In the genomic region with DNA sequence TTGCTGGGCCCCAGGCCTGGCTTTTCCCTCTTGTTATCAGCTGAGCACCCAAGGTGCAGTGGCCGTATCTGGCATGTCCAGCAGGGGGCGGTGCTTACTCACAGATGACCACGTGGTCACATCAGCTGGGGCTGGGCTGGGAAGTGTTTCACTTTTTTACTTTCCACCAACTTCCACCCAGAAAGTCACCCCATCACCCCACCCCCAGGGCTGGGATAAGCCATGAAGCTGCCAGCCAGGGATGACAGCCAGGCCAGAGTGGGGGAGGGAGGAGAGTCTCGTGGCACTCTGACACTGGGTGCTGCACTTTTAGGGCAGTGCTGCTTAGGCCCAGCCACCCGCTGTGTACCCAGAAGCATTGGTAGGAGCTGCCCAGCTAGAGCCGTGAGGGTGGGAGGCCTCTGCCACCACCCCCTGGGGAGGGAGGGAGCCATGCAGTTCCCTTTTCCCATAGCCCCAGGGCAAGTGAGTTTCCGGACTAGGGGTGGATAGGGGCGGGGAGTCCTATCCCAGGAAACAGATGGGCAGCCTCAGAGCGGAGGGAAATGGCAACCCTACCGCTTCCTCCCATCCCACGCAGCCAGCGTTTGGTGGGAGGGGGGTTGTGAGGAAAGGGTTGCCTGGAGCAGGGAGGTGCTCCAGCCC, we compare ENCODE assay signal across 8 cellular contexts. TPM values are rescaled to one million over a fixed set of nuclear protein-coding genes. Genes with fewer than 3 reads are reported as not detected.
DNase-seq lines count a peak whose midpoint lies in the region; ATAC-seq and TF ChIP-seq lines count a peak whose summit lies in the region.

No MANE protein-coding gene starts in this region.

- no peaks in the 10 kb centered on the region for H3K9me3 Mint-ChIP-seq in activated CD4-positive, alpha-beta T cell treated with anti-CD3 and anti-CD28 coated beads, Interleukin-2, amount 10 ng/mL, durations not matched to agents 24 days and 14 days
- H3K9me3 Mint-ChIP-seq in chondrocyte (ENCODE audit: low read depth) = no peaks in the 10 kb centered on the region

- peak; percentile 20 for DNase-seq in NCI-H524 treated with DMSO at 0.1 percent for 48 hours (lab: John Stamatoyannopoulos, UW)
- peak; percentile 97 for DNase-seq in activated CD4-positive, alpha-beta T cell treated with anti-CD3 and anti-CD28 coated beads, Interleukin-2, amount 10 ng/mL, durations not matched to agents 24 days and 14 days
- DNase-seq in chondrocyte (ENCODE audit: low spot score) = no peak
- peak; percentile 88 to 97 for DNase-seq in left colon
- peak; percentile 88 to 91 for DNase-seq in stimulated activated CD4-positive, alpha-beta T cell treated with anti-CD3 and anti-CD28 coated beads, Interleukin-1b, Interleukin-23, amount 100 ng/mL, for 4 hours (ENCODE audit: low read depth in 2 of 2)

- 0 out of 2 replicates have a peak, but pooled peaks cover 3% of the 10 kb centered on the region for H3F3A ChIP-seq in DOHH2 (ENCODE audit: control insufficient read depth, insufficient read depth)

- ATAC-seq in HG02870 (IDR thresholded peaks at IDR 0.05; ENCODE audit: unreplicated experiment) (peak; percentile 60), left colon (peak; percentile 80), GM18519 (IDR thresholded peaks at IDR 0.05; ENCODE audit: low FRiP score, unreplicated experiment) (no peak)

- peaks cover 33% of the 10 kb centered on the region for H3K36me3 ChIP-seq in DOHH2 (ENCODE audit: control insufficient read depth, low read length)

- H3K36me3 Mint-ChIP-seq in activated CD4-positive, alpha-beta T cell treated with anti-CD3 and anti-CD28 coated beads, Interleukin-2, amount 10 ng/mL, durations not matched to agents 24 days and 14 days (ENCODE audit: low read depth) = peaks cover 10% of the 10 kb centered on the region
- H3K36me3 Mint-ChIP-seq in chondrocyte (ENCODE audit: low read depth) = no peaks in the 10 kb centered on the region

- no peaks in the 10 kb centered on the region for H3K9me2 ChIP-seq in DOHH2 (replicated peaks; ENCODE audit: control insufficient read depth, low read length)

- 0 out of 2 replicates have a peak, but pooled peaks cover 6% of the 10 kb centered on the region for H4K20me1 ChIP-seq in DOHH2 (ENCODE audit: control insufficient read depth, insufficient read depth, low read depth, low read length)

- H3K79me2 ChIP-seq in DOHH2 (ENCODE audit: control insufficient read depth, low read length) = peaks cover 32% of the 10 kb centered on the region

- H3K27ac ChIP-seq in DOHH2 (ENCODE audit: low read depth, low read length) = no peak overlapping the region

- peak overlapping the region; percentile 26 for H3K4me3 Mint-ChIP-seq in activated CD4-positive, alpha-beta T cell treated with anti-CD3 and anti-CD28 coated beads, Interleukin-2, amount 10 ng/mL, durations not matched to agents 24 days and 14 days
- peak overlapping the region; percentile 49 for H3K4me3 Mint-ChIP-seq in chondrocyte (ENCODE audit: unreplicated experiment)

- H3K4me2 ChIP-seq in DOHH2 (ENCODE audit: low read length) = peak overlapping the region; percentile 40

- H3K27me3 Mint-ChIP-seq in activated CD4-positive, alpha-beta T cell treated with anti-CD3 and anti-CD28 coated beads, Interleukin-2, amount 10 ng/mL, durations not matched to agents 24 days and 14 days = no peaks in the 10 kb centered on the region
- H3K27me3 Mint-ChIP-seq in chondrocyte (ENCODE audit: low read depth) = no peaks in the 10 kb centered on the region

- intact Hi-C loops in activated CD4-positive, alpha-beta T cell treated with anti-CD3 and anti-CD28 coated beads, Interleukin-2, amount 10 ng/mL, durations not matched to agents 24 days and 14 days (cut with micrococcal nuclease) = loop anchor here (1.0 kb wide), 1 partner anchor 175 kb away; no protein-coding TSS in a partner anchor
- intact Hi-C loops in left colon (cut with DNase I, micrococcal nuclease) = loop anchor here (2.0 to 5.0 kb wide), 2 partner anchors 175 to 178 kb away; no protein-coding TSS in a partner anchor

- peaks cover 44% of the 10 kb centered on the region for H3K4me1 Mint-ChIP-seq in activated CD4-positive, alpha-beta T cell treated with anti-CD3 and anti-CD28 coated beads, Interleukin-2, amount 10 ng/mL, durations not matched to agents 24 days and 14 days
- H3K4me1 Mint-ChIP-seq in chondrocyte (ENCODE audit: low read depth) = peaks cover 54% of the 10 kb centered on the region

- no peaks in the 10 kb centered on the region for H3K27me3 ChIP-seq in DOHH2 (ENCODE audit: control insufficient read depth, low read length)

- H3K9me3 ChIP-seq in DOHH2 (ENCODE audit: control insufficient read depth, insufficient read depth, low read length) = no peaks in the 10 kb centered on the region

- peak; percentile 97 for TF ChIP-seq CTCF in DOHH2 (IDR thresholded peaks at IDR 0.05; ENCODE audit: low read depth, low read length, poor library complexity, severe bottlenecking)
- peak; percentile 95 for TF ChIP-seq CTCF in chondrocyte (IDR thresholded peaks at IDR 0.05)

- H3K27ac Mint-ChIP-seq in activated CD4-positive, alpha-beta T cell treated with anti-CD3 and anti-CD28 coated beads, Interleukin-2, amount 10 ng/mL, durations not matched to agents 24 days and 14 days = peak overlapping the region; percentile 76
- H3K27ac Mint-ChIP-seq in chondrocyte (ENCODE audit: unreplicated experiment) = peak overlapping the region; percentile 89

- no peak overlapping the region for H3K4me3 ChIP-seq in DOHH2 (ENCODE audit: low read length)

- H3K4me1 ChIP-seq in DOHH2 (ENCODE audit: control insufficient read depth, low read length) = peaks cover 24% of the 10 kb centered on the region

RNA-seq across cellular contexts. Expression of a gene that starts 6.1 kb away (rescaled TPM):
- total RNA-seq in activated CD4-positive, alpha-beta T cell treated with anti-CD3 and anti-CD28 coated beads, Interleukin-2, amount 10 ng/mL, durations not matched to agents 24 days and 14 days = 21.4 and 24.5 TPM in 2 replicates
- total RNA-seq in chondrocyte (7.3 to 12.9 TPM (median 8.7 TPM) in 3 replicates), left colon (10 to 100 TPM; 11.1 to 13.6 TPM)

RNA-seq across cellular contexts. Expression of a gene that starts 34.1 kb away (rescaled TPM):
- total RNA-seq in activated CD4-positive, alpha-beta T cell treated with anti-CD3 and anti-CD28 coated beads, Interleukin-2, amount 10 ng/mL, durations not matched to agents 24 days and 14 days = 0.92 and 1.3 TPM in 2 replicates
- 20.6 to 29.3 TPM (median 22.4 TPM) in 3 replicates for total RNA-seq in chondrocyte
- 1 to 10 TPM; 4.5 to 8.6 TPM for total RNA-seq in left colon
